27 cellular contexts compared by ENCODE assay signal in the genomic region with DNA sequence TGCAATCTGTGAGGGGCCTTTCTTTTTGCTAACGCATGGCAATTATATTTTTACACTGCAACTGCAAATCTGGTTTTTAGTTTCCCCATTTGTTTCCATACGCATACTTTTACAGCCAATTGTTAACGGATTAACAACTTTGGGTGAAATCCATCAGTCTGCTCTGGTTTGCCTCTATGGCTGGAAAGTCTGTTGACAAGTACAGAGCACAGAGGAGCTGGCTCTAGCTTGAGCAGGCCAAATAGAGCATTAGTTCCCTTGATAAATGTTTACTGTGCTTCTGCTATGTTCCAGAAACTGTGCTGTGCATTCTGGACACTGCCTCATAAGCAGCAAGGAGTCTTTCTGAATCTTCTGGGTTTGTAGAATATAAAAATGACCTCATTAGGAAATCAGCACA.
"Had no signal": no experiment of that assay in that cellular context is flagged by ENCODE, and none has a peak within 500 bp of the region (broad histone marks: within the 10 kb centered on the region; RNA-seq: fewer than 3 reads in every experiment).

No MANE protein-coding gene starts in this region.

- H3K4me1 ChIP-seq: parathyroid adenoma, psoas muscle, spleen, tibial nerve, uterus had no signal

- H3K27ac Mint-ChIP-seq: naive thymus-derived CD8-positive, alpha-beta T cell; nephron; stimulated activated effector memory CD8-positive, alpha-beta T cell treated with anti-CD3 and anti-CD28 coated beads, Interleukin-12 subunit alpha, Interleukin-12 subunit beta, amount 100 ng/mL, for 72 hours; stimulated activated naive CD8-positive, alpha-beta T cell treated with anti-CD3 and anti-CD28 coated beads, Interleukin-15, Interleukin-2, amounts not matched to agents 100 ng/mL and 50 ng/mL, for 24 hours; type B pancreatic cell had no signal

- H3K4me3 Mint-ChIP-seq: naive thymus-derived CD8-positive, alpha-beta T cell; nephron; neural crest cell; stimulated activated effector memory CD8-positive, alpha-beta T cell treated with anti-CD3 and anti-CD28 coated beads, Interleukin-12 subunit alpha, Interleukin-12 subunit beta, amount 100 ng/mL, for 72 hours; stimulated activated naive CD8-positive, alpha-beta T cell treated with anti-CD3 and anti-CD28 coated beads, Interleukin-15, Interleukin-2, amounts not matched to agents 100 ng/mL and 50 ng/mL, for 24 hours; type B pancreatic cell had no signal

- H3K36me3 ChIP-seq: neutrophil, spleen, tibial nerve, uterus had no signal

- DNase-seq: head of caudate nucleus; hippocampal formation; kidney glomerular epithelial cell; left cardiac atrium; midbrain; mucosa of descending colon; naive thymus-derived CD8-positive, alpha-beta T cell; occipital lobe; psoas muscle; right cardiac atrium; small intestine; spleen; stimulated activated CD4-positive, alpha-beta T cell treated with anti-CD3 and anti-CD28 coated beads, Interleukin-4, amount 100 ng/mL, for 24 hours; stimulated activated naive CD4-positive, alpha-beta T cell; substantia nigra; uterus had no signal

- H3K4me1 Mint-ChIP-seq: naive thymus-derived CD8-positive, alpha-beta T cell; nephron; neural crest cell; stimulated activated effector memory CD8-positive, alpha-beta T cell treated with anti-CD3 and anti-CD28 coated beads, Interleukin-12 subunit alpha, Interleukin-12 subunit beta, amount 100 ng/mL, for 72 hours had no signal

- ATAC-seq: left cardiac atrium; left lobe of liver; mucosa of descending colon; naive thymus-derived CD8-positive, alpha-beta T cell; psoas muscle; right cardiac atrium; sciatic nerve; stimulated activated effector memory CD8-positive, alpha-beta T cell treated with anti-CD3 and anti-CD28 coated beads, Interleukin-12 subunit alpha, Interleukin-12 subunit beta, amount 100 ng/mL, for 72 hours had no signal

- H3K9ac ChIP-seq: parathyroid adenoma had no signal

- H3K27ac ChIP-seq: neutrophil, parathyroid adenoma, psoas muscle, spleen, tibial nerve, uterus had no signal

- H3K4me3 ChIP-seq: lung, mucosa of descending colon, psoas muscle, spleen, tibial nerve, uterus had no signal

- H3K36me3 Mint-ChIP-seq: naive thymus-derived CD8-positive, alpha-beta T cell; stimulated activated effector memory CD8-positive, alpha-beta T cell treated with anti-CD3 and anti-CD28 coated beads, Interleukin-12 subunit alpha, Interleukin-12 subunit beta, amount 100 ng/mL, for 72 hours; type B pancreatic cell had no signal

- H3K9me3 Mint-ChIP-seq: stimulated activated effector memory CD8-positive, alpha-beta T cell treated with anti-CD3 and anti-CD28 coated beads, Interleukin-12 subunit alpha, Interleukin-12 subunit beta, amount 100 ng/mL, for 72 hours; stimulated activated naive CD8-positive, alpha-beta T cell treated with anti-CD3 and anti-CD28 coated beads, Interleukin-15, Interleukin-2, amounts not matched to agents 100 ng/mL and 50 ng/mL, for 24 hours; type B pancreatic cell had no signal

- H3K27me3 ChIP-seq: neutrophil, spleen, tibial nerve, uterus had no signal

- H3K9me3 ChIP-seq: mucosa of descending colon, neutrophil, psoas muscle, spleen, tibial nerve, uterus had no signal
